ENCODE assay signal across 26 cellular contexts in the genomic region with DNA sequence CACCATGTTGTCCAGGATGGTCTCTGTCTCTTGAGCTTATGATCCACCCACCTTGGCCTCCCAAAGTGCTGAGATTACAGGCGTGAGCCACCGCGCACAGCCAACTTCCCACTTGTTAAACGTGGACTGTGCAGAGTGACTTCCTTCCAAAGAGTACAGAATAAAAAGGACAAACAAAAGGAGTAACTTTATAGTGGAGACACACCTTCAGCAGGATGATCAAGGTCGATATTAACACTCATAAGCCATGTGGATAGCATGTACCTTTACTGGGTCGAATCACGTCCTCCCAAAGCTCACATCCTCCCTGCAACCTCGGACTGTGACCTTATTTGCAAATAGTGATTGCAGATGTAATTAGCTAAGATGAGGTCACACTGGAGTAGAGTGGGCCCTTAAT. TPM values are rescaled to one million over a fixed set of nuclear protein-coding genes. Genes with fewer than 3 reads are reported as not detected.
"Had no signal": no experiment of that assay in that cellular context is flagged by ENCODE, and none has a peak within 500 bp of the region (broad histone marks: within the 10 kb centered on the region; RNA-seq: fewer than 3 reads in every experiment).

No MANE protein-coding gene starts in this region.

- H3K36me3 Mint-ChIP-seq: mesothelial cell of epicardium had no signal

- H3K9me3 ChIP-seq: esophagus muscularis mucosa, gastroesophageal sphincter, heart left ventricle, left lung, uterus had no signal

- H3K27ac Mint-ChIP-seq: activated CD8-positive, alpha-beta memory T cell treated with anti-CD3 and anti-CD28 coated beads, Interleukin-2, amount 10 ng/mL, durations not matched to agents 7 days and 5 days; activated CD8-positive, alpha-beta T cell treated with anti-CD3 and anti-CD28 coated beads for 36 hours; mesothelial cell of epicardium; nephron; T-helper 1 cell treated with Interleukin-12 subunit alpha and Interleukin-12 subunit beta and Interleukin-4 antibody, amounts not matched to agents 30 μg/mL and 1 μg/mL, for 36 hours had no signal

- H3K27me3 ChIP-seq: brain microvascular endothelial cell, esophagus muscularis mucosa, gastroesophageal sphincter, heart left ventricle, left lung, uterus had no signal

- ATAC-seq: activated CD8-positive, alpha-beta memory T cell treated with anti-CD3 and anti-CD28 coated beads, Interleukin-2, amount 10 ng/mL, durations not matched to agents 7 days and 5 days; activated CD8-positive, alpha-beta T cell treated with anti-CD3 and anti-CD28 coated beads for 36 hours; gastroesophageal sphincter; heart left ventricle; left lung; right cardiac atrium had no signal

- H3K4me1 Mint-ChIP-seq: mesothelial cell of epicardium, nephron had no signal

- H3K36me3 ChIP-seq: brain microvascular endothelial cell, esophagus muscularis mucosa, gastroesophageal sphincter, heart left ventricle, left lung, uterus had no signal

- H3K4me3 Mint-ChIP-seq: activated CD8-positive, alpha-beta memory T cell treated with anti-CD3 and anti-CD28 coated beads, Interleukin-2, amount 10 ng/mL, durations not matched to agents 7 days and 5 days; activated CD8-positive, alpha-beta T cell treated with anti-CD3 and anti-CD28 coated beads for 36 hours; mesothelial cell of epicardium; nephron; T-helper 1 cell treated with Interleukin-12 subunit alpha and Interleukin-12 subunit beta and Interleukin-4 antibody, amounts not matched to agents 30 μg/mL and 1 μg/mL, for 36 hours had no signal

- H3K4me3 ChIP-seq: esophagus muscularis mucosa, gastroesophageal sphincter, heart left ventricle, left lung, lung, uterus had no signal

- H3K27me3 Mint-ChIP-seq: activated CD8-positive, alpha-beta memory T cell treated with anti-CD3 and anti-CD28 coated beads, Interleukin-2, amount 10 ng/mL, durations not matched to agents 7 days and 5 days had no signal

- H3K9me3 Mint-ChIP-seq: activated CD8-positive, alpha-beta T cell treated with anti-CD3 and anti-CD28 coated beads for 36 hours; mesothelial cell of epicardium; nephron; T-helper 1 cell treated with Interleukin-12 subunit alpha and Interleukin-12 subunit beta and Interleukin-4 antibody, amounts not matched to agents 30 μg/mL and 1 μg/mL, for 36 hours had no signal

- H2AFZ ChIP-seq: parathyroid adenoma had no signal

- H3K4me1 ChIP-seq: esophagus muscularis mucosa, gastroesophageal sphincter, heart left ventricle, left lung, parathyroid adenoma, uterus had no signal

- H3K79me2 ChIP-seq: parathyroid adenoma had no signal

- H3K9ac ChIP-seq: parathyroid adenoma had no signal

- DNase-seq: activated CD4-positive, alpha-beta T cell treated with anti-CD3 and anti-CD28 coated beads for 4 hours; activated CD4-positive, CD25-positive, alpha-beta regulatory T cell; activated CD8-positive, alpha-beta memory T cell treated with anti-CD3 and anti-CD28 coated beads, Interleukin-2, amount 10 ng/mL, durations not matched to agents 7 days and 5 days; activated gamma-delta T cell; activated naive CD4-positive, alpha-beta T cell treated with anti-CD3 and anti-CD28 coated beads, Interleukin-2, amount 50 U/mL, for 16 hours; activated T-cell treated with anti-CD3 and anti-CD28 coated beads for 4 hours; aorta; central memory CD4-positive, alpha-beta T cell; effector memory CD4-positive, alpha-beta T cell; heart left ventricle; kidney; left lung; nucleus accumbens; right cardiac atrium; stimulated activated CD4-positive, alpha-beta T cell treated with anti-CD3 and anti-CD28 coated beads, Interleukin-1b, Interleukin-23, amount 100 ng/mL, for 48 hours; uterus had no signal

- H3K27ac ChIP-seq: brain microvascular endothelial cell, esophagus muscularis mucosa, gastroesophageal sphincter, heart left ventricle, left lung, parathyroid adenoma, uterus had no signal

RNA-seq across cellular contexts. Expression of gene LDHD, which starts 21.7 kb away (rescaled TPM):
- total RNA-seq: activated CD8-positive, alpha-beta memory T cell treated with anti-CD3 and anti-CD28 coated beads, Interleukin-2, amount 10 ng/mL, durations not matched to agents 7 days and 5 days; activated CD8-positive, alpha-beta T cell treated with anti-CD3 and anti-CD28 coated beads for 36 hours; endothelial cell of umbilical vein had no signal
